11 cellular contexts compared by ENCODE assay signal in genomic region chr12:62224601-62225000, GRCh38.
"Had no signal": no experiment of that assay in that cellular context is flagged by ENCODE, and none has a peak within 500 bp of the region (broad histone marks: within the 10 kb centered on the region; RNA-seq: fewer than 3 reads in every experiment).

No MANE protein-coding gene starts in this region.

- H3K9ac ChIP-seq: GM23248 had no signal

- H3K9me3 ChIP-seq: HAP-1 had no signal

- H3K27ac Mint-ChIP-seq: GM23338, H9, HFFc6 had no signal

- H3K36me3 ChIP-seq: HAP-1 had no signal

- H3K4me2 ChIP-seq: GM23338 had no signal

- DNase-seq: GM23248, GOT3, H7, H9, HCEC 1CT, HFFc6 had no signal

- H3K4me3 Mint-ChIP-seq: GM23338, H9, HFFc6 had no signal

- H3K4me1 ChIP-seq: HAP-1 had no signal

- H2AFZ ChIP-seq: GM23248, GM23338 had no signal

- FAIRE-seq: H1, H54 had no signal

- H3K4me1 Mint-ChIP-seq: GM23338, H9 had no signal

- H3K27ac ChIP-seq: GM23248 had no signal

- ATAC-seq: GM23338, HCT116 had no signal

- H3K4me3 ChIP-seq: GM23248, GM23338, HAP-1 had no signal

- H3K9me3 Mint-ChIP-seq: GM23338, H9, HFFc6 had no signal
